In genomic region chrX:18596096-18596495, GRCh38 we compare ENCODE assay signal across 19 cellular contexts.
"Had no signal": no experiment of that assay in that cellular context is flagged by ENCODE, and none has a peak within 500 bp of the region (broad histone marks: within the 10 kb centered on the region; RNA-seq: fewer than 3 reads in every experiment).

No MANE protein-coding gene starts in this region.

- H3K4me1 Mint-ChIP-seq: activated T-helper 17 cell treated with anti-CD3 and anti-CD28 coated beads, Interleukin-2, amount 50 U/mL, for 72 hours; memory B cell; WTC11 had no signal

- H3K36me3 ChIP-seq: tibial artery had no signal

- H3K4me3 Mint-ChIP-seq: activated T-cell treated with anti-CD3 and anti-CD28 coated beads, Interleukin-2, amount 50 U/mL, for 24 hours; activated T-helper 17 cell treated with anti-CD3 and anti-CD28 coated beads, Interleukin-2, amount 50 U/mL, for 72 hours; memory B cell; nephron; T-helper 1 cell treated with Interleukin-12 subunit alpha and Interleukin-12 subunit beta and Interleukin-4 antibody, amounts not matched to agents 30 μg/mL and 1 μg/mL, for 36 hours; WTC11 had no signal

- H3K4me1 ChIP-seq: heart right ventricle, tibial artery had no signal

- H3K9me3 Mint-ChIP-seq: activated naive CD4-positive, alpha-beta T cell treated with anti-CD3 and anti-CD28 coated beads, Interleukin-2, amount 50 U/mL, for 72 hours; activated T-cell treated with anti-CD3 and anti-CD28 coated beads, Interleukin-2, amount 50 U/mL, for 24 hours; activated T-helper 17 cell treated with anti-CD3 and anti-CD28 coated beads, Interleukin-2, amount 50 U/mL, for 72 hours; memory B cell; T-helper 1 cell treated with Interleukin-12 subunit alpha and Interleukin-12 subunit beta and Interleukin-4 antibody, amounts not matched to agents 30 μg/mL and 1 μg/mL, for 36 hours; WTC11 had no signal

- H3K27ac ChIP-seq: tibial artery had no signal

- DNase-seq: activated CD8-positive, alpha-beta memory T cell treated with anti-CD3 and anti-CD28 coated beads for 24 hours; activated CD8-positive, alpha-beta memory T cell treated with anti-CD3 and anti-CD28 coated beads, Interleukin-2, amount 50 U/mL, for 4 hours; activated T-cell treated with anti-CD3 and anti-CD28 coated beads, Interleukin-2, amount 50 U/mL, for 24 hours; cerebellar nuclear complex; heart right ventricle; kidney; posterior cingulate gyrus; retina; stimulated activated CD4-positive, alpha-beta T cell treated with anti-CD3 and anti-CD28 coated beads, Interleukin-4, amount 100 ng/mL, for 24 hours; stimulated activated naive CD8-positive, alpha-beta T cell treated with anti-CD3 and anti-CD28 coated beads, Interleukin-15, Interleukin-2, amounts not matched to agents 100 U/mL and 50 U/mL, for 24 hours; substantia nigra; T1000; tibial artery had no signal

- H3K4me3 ChIP-seq: heart right ventricle, tibial artery had no signal

- H3K27ac Mint-ChIP-seq: activated naive CD4-positive, alpha-beta T cell treated with anti-CD3 and anti-CD28 coated beads, Interleukin-2, amount 50 U/mL, for 72 hours; activated T-cell treated with anti-CD3 and anti-CD28 coated beads, Interleukin-2, amount 50 U/mL, for 24 hours; activated T-helper 17 cell treated with anti-CD3 and anti-CD28 coated beads, Interleukin-2, amount 50 U/mL, for 72 hours; memory B cell; nephron; T-helper 1 cell treated with Interleukin-12 subunit alpha and Interleukin-12 subunit beta and Interleukin-4 antibody, amounts not matched to agents 30 μg/mL and 1 μg/mL, for 36 hours; WTC11 had no signal

- H3K27me3 ChIP-seq: tibial artery had no signal

- H3K9me3 ChIP-seq: heart right ventricle, tibial artery had no signal

- ATAC-seq: activated naive CD4-positive, alpha-beta T cell treated with anti-CD3 and anti-CD28 coated beads, Interleukin-2, amount 50 U/mL, for 72 hours; activated T-helper 17 cell treated with anti-CD3 and anti-CD28 coated beads, Interleukin-2, amount 50 U/mL, for 72 hours; stimulated activated naive CD8-positive, alpha-beta T cell treated with anti-CD3 and anti-CD28 coated beads, Interleukin-15, Interleukin-2, amounts not matched to agents 100 U/mL and 50 U/mL, for 24 hours; WTC11 had no signal

- H3K27me3 Mint-ChIP-seq: activated T-helper 17 cell treated with anti-CD3 and anti-CD28 coated beads, Interleukin-2, amount 50 U/mL, for 72 hours; memory B cell had no signal
